In the genomic region with DNA sequence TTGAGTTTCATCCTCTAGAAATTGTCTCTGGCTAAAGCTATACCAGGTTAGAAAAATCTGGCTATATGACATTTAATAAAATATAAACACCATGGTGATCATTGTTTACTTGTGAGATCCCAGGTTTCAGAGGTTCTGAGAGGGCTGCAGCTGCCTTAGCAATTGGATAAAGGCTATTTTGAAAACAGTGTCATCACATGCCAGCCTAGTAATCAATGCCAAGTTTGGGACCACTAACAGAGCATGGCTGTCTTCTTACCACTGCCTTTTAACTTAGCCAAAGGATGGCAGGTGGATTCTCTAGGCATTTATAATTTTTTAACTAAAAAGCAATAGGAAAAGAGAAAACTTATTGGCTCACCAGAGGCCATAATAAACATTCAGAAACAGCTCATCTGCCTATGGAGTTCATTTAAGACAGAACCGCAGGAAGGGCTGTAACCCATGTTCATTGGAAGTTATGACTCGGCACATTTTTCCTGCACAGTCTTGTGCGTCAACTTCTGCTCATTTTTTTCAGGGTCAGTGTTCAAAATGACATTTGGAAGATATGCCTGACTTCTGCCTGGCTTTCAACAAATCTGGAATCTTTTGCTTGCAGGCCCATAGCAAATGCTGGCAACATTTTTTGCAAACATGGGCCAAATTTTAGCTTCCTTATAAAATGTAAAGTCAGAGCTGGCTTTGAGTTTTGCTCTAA, we compare ENCODE assay signal across 1 cellular context.
TF ChIP-seq lines count a peak whose summit lies in the region.

No MANE protein-coding gene starts in this region.

TF ChIP-seq in GM23338, 12 proteins besides CTCF, POLR2A, EP300 and RAD21 (continued from another document):
- TF ChIP-seq, protein P1, sequence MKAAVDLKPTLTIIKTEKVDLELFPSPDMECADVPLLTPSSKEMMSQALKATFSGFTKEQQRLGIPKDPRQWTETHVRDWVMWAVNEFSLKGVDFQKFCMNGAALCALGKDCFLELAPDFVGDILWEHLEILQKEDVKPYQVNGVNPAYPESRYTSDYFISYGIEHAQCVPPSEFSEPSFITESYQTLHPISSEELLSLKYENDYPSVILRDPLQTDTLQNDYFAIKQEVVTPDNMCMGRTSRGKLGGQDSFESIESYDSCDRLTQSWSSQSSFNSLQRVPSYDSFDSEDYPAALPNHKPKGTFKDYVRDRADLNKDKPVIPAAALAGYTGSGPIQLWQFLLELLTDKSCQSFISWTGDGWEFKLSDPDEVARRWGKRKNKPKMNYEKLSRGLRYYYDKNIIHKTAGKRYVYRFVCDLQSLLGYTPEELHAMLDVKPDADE (IDR thresholded peaks at IDR 0.05): no peak
- no peak for TF ChIP-seq ZNF331 (CRISPR knock-in tag; IDR thresholded peaks at IDR 0.05; ENCODE audit: low read depth)
- no peak for TF ChIP-seq EZH2 (IDR thresholded peaks at IDR 0.05; ENCODE audit: low read depth, unreplicated experiment)
- TF ChIP-seq POLR2AphosphoS5 (IDR thresholded peaks at IDR 0.05; ENCODE audit: low read depth): no peak
- no peak for TF ChIP-seq EZH2phosphoT487 (IDR thresholded peaks at IDR 0.05; ENCODE audit: unreplicated experiment)
- no peak for TF ChIP-seq ZNF114 (CRISPR knock-in tag; IDR thresholded peaks at IDR 0.05)
- TF ChIP-seq STAT1 (IDR thresholded peaks at IDR 0.05; ENCODE audit: unreplicated experiment): no peak
- TF ChIP-seq CREB1 (CRISPR knock-in tag; IDR thresholded peaks at IDR 0.05; ENCODE audit: low read depth): no peak
- no peak for TF ChIP-seq JUNB (IDR thresholded peaks at IDR 0.05; ENCODE audit: unreplicated experiment)
